ENCODE assay signal across 9 cellular contexts in the genomic region with DNA sequence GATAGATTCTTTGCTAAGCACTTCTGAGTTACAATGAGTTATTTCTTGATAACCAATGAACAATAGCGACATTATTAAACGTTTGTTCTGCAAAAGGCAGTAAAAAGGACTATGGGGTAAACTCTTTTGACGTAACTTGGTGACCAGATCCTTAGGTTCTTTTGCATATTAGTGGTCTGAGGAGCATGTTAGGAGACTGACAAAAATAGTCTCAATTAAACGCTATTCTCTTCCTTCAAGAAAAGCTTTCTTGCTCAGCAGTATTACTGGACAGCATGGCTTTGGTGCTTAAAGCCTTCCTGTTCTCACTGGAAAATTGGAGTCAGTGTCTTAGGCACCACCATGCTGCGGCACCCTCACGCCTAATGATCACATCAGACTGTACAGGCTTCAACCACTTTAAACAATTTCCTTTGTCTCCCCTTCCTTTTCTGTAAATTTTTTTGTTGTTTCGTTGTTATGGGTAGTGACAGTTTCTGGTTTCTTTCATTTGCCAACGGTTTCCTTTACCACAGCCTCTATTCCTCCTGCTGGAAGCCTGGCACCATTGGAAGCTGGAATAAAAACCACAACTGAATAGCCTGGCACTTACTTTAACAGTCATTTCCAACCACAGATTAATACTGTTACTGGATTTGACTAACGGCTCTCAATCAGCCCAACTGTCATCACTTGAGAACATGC. TPM values are rescaled to one million over a fixed set of nuclear protein-coding genes. Genes with fewer than 3 reads are reported as not detected.
A peak's percentile ranks its signal among the peaks of the same experiment; 100 is the strongest.
DNase-seq lines count a peak whose midpoint lies in the region; ATAC-seq, FAIRE-seq and TF ChIP-seq lines count a peak whose summit lies in the region.
"Had no signal": no experiment of that assay in that cellular context is flagged by ENCODE, and none has a peak within 500 bp of the region (broad histone marks: within the 10 kb centered on the region; RNA-seq: fewer than 3 reads in every experiment).

No MANE protein-coding gene starts in this region.

- BruUV-seq in Panc1 (replicated peaks; lab: Mats Ljungman, UMichigan), result no TSS peak

- in situ Hi-C loops in Panc1 (cut with HindIII; ENCODE audit: low pct_unique_long_range_greater_than_20kb, low sequenced_read_pairs), result no loop called here

- no peaks in the 10 kb centered on the region for H3K27me3 ChIP-seq in left ventricle myocardium inferior (ENCODE audit: low read depth)
- H3K27me3 ChIP-seq in right cardiac atrium (ENCODE audit: control insufficient read depth, insufficient read depth), result no peaks in the 10 kb centered on the region
- no peaks in the 10 kb centered on the region for H3K27me3 ChIP-seq in Panc1 (ENCODE audit: control insufficient read depth, insufficient read depth, low read length)

- no peaks in the 10 kb centered on the region for H3K36me3 ChIP-seq in left ventricle myocardium inferior
- H3K36me3 ChIP-seq in Panc1 (ENCODE audit: control insufficient read depth, insufficient read depth, low read length), result peaks cover 3% of the 10 kb centered on the region; the same call in 1 of the 2 replicates

- no peak for FAIRE-seq in urothelium cell line (lab: Jason Lieb, UNC)

- H3K4me3 ChIP-seq in left ventricle myocardium inferior (no peak overlapping the region), right cardiac atrium (ENCODE audit: low read length) (no peak overlapping the region), Panc1 (ENCODE audit: low read depth in 2 of 2, low read length in 2 of 2) (no peak overlapping the region)

- H3K9me3 Mint-ChIP-seq in stimulated activated naive B cell treated with anti-CD40 and anti-IgM and Interleukin-4, amounts not matched to agents 10 μg/mL and 1 μg/mL and 100 μg/mL, for 72 hours, result no peaks in the 10 kb centered on the region
- no peaks in the 10 kb centered on the region for H3K9me3 Mint-ChIP-seq in nephron progenitor cell

- intact Hi-C loops in left ventricle myocardium inferior (cut with micrococcal nuclease) (no loop called here), right cardiac atrium (cut with DNase I) (no loop called here), Panc1 (cut with micrococcal nuclease; ENCODE audit: unreplicated experiment) (no loop called here)

- H3K4me1 Mint-ChIP-seq in stimulated activated naive B cell treated with anti-CD40 and anti-IgM and Interleukin-4, amounts not matched to agents 10 μg/mL and 1 μg/mL and 100 μg/mL, for 72 hours, result peaks cover 25 to 59% of the 10 kb centered on the region in 2 donors
- peaks cover 15% of the 10 kb centered on the region for H3K4me1 Mint-ChIP-seq in nephron progenitor cell

- 71% methylated on average over 9 of the region's 9 CpGs for WGBS in right cardiac atrium

- TF ChIP-seq CTCF in left ventricle myocardium inferior (IDR thresholded peaks at IDR 0.05; ENCODE audit: borderline replicate concordance), result no peak
- TF ChIP-seq CTCF in Panc1 (IDR thresholded peaks at IDR 0.05), result no peak
- no peak for TF ChIP-seq CTCF in nephron progenitor cell (IDR thresholded peaks at IDR 0.05)

- ATAC-seq in right cardiac atrium (no peak), Panc1 (0 out of 2 replicates have a peak, but pooled peaks have one; percentile 11), GM21447 (IDR thresholded peaks at IDR 0.05; ENCODE audit: unreplicated experiment) (no peak)
- peak; percentile 30 to 32 for ATAC-seq in stimulated activated naive B cell treated with anti-CD40 and anti-IgM and Interleukin-4, amounts not matched to agents 10 μg/mL and 1 μg/mL and 100 μg/mL, for 72 hours (replicated peaks)

- CTCF ChIA-PET in Panc1 (lab: Charles Lee), result no interaction called here

- peak overlapping the region in 1 of 2 donors; percentile 63 for H3K4me3 Mint-ChIP-seq in stimulated activated naive B cell treated with anti-CD40 and anti-IgM and Interleukin-4, amounts not matched to agents 10 μg/mL and 1 μg/mL and 100 μg/mL, for 72 hours
- H3K4me3 Mint-ChIP-seq in nephron progenitor cell, result no peak overlapping the region

- H3K9me3 ChIP-seq in left ventricle myocardium inferior (replicated peaks) (no peaks in the 10 kb centered on the region), right cardiac atrium (ENCODE audit: control insufficient read depth, low read length) (no peaks in the 10 kb centered on the region), Panc1 (ENCODE audit: control insufficient read depth, insufficient read depth, low read depth, low read length) (no peaks in the 10 kb centered on the region)

- POLR2A ChIA-PET in Panc1 (lab: Charles Lee), result interaction anchor here (0.6 kb wide), 1 partner anchor 198 kb away, joined by 3 read pairs; no protein-coding TSS in a partner anchor

- DNase-seq in left ventricle myocardium inferior (no peak), right cardiac atrium (no peak), Panc1 (ENCODE audit: low read depth, low spot score) (no peak), amniotic epithelial cell (ENCODE audit: low read depth) (peak; percentile 49), urothelium cell line (ENCODE audit: low spot score) (no peak), nephron progenitor cell (no peak)
- no peak for DNase-seq in stimulated activated naive B cell treated with anti-CD40 and anti-IgM and Interleukin-4, amounts not matched to agents 10 μg/mL and 1 μg/mL and 100 μg/mL, for 72 hours
- DNase-seq: C1 segment of cervical spinal cord had no signal

- H3K27me3 Mint-ChIP-seq in stimulated activated naive B cell treated with anti-CD40 and anti-IgM and Interleukin-4, amounts not matched to agents 10 μg/mL and 1 μg/mL and 100 μg/mL, for 72 hours, result no peaks in the 10 kb centered on the region
- H3K27me3 Mint-ChIP-seq in nephron progenitor cell (ENCODE audit: low read depth, poor library complexity), result no peaks in the 10 kb centered on the region

- H3K27ac Mint-ChIP-seq in stimulated activated naive B cell treated with anti-CD40 and anti-IgM and Interleukin-4, amounts not matched to agents 10 μg/mL and 1 μg/mL and 100 μg/mL, for 72 hours, result peak overlapping the region; percentile 14
- no peak overlapping the region for H3K27ac Mint-ChIP-seq in nephron progenitor cell

- H3K27ac ChIP-seq in left ventricle myocardium inferior (replicated peaks) (peak overlapping the region; percentile 27), right cardiac atrium (ENCODE audit: low read length) (no peak overlapping the region), Panc1 (ENCODE audit: low read length) (peak overlapping the region; percentile 64)

- peaks cover 4 to 6% of the 10 kb centered on the region in 2 donors for H3K36me3 Mint-ChIP-seq in stimulated activated naive B cell treated with anti-CD40 and anti-IgM and Interleukin-4, amounts not matched to agents 10 μg/mL and 1 μg/mL and 100 μg/mL, for 72 hours
- no peaks in the 10 kb centered on the region for H3K36me3 Mint-ChIP-seq in nephron progenitor cell (ENCODE audit: low read depth)

- peaks cover 69% of the 10 kb centered on the region for H3K4me1 ChIP-seq in left ventricle myocardium inferior
- peaks cover 6% of the 10 kb centered on the region for H3K4me1 ChIP-seq in right cardiac atrium (ENCODE audit: control insufficient read depth, insufficient read depth, low read length)
- H3K4me1 ChIP-seq in Panc1 (ENCODE audit: control insufficient read depth, insufficient read depth, low read length), result peaks cover 40% of the 10 kb centered on the region

RNA-seq across cellular contexts. Expression of gene FAM133B, which starts 49.2 kb away (rescaled TPM):
- total RNA-seq in left ventricle myocardium inferior (13.6 TPM), right cardiac atrium (10 to 100 TPM; 13.2 to 18.1 (median 15.2) TPM), Panc1 (2021; ENCODE audit: unreplicated experiment) (27.7 TPM)
- 16.6 TPM for polyA plus RNA-seq in right cardiac atrium
- 20.2 TPM for polyA plus RNA-seq in Panc1 (2012; ENCODE audit: insufficient read length)

Comparison
In these comparisons a context has a peak if more than half of its experiments do, and no peak if none do; other contexts are left out.
1. ATAC-seq: peak in Panc1 (single experiment) and stimulated activated naive B cell treated with anti-CD40 and anti-IgM and Interleukin-4, amounts not matched to agents 10 μg/mL and 1 μg/mL and 100 μg/mL, for 72 hours (2 of 2); none in right cardiac atrium (0 of 2) and GM21447 (single experiment).